Comparison of ENCODE assay signal across 24 cellular contexts in the genomic region with DNA sequence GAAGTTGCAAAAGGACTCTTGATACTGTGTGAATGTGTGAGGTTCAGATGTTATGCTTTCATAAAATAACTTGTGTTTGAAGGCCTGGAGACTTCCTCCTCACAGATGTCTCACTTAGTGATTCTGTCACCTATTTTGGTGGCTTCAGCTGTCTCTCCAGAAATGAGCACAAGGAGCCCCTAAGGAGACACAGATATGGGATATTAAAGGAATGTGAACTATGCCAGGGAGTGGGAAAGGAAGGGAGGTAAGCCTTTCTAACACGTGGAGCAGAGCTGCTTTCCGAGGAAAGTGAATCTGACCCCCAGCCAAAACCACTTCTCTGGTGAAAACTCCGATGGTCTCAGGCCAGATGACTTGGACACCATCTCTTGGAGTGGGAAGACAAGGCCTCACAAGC.
"Had no signal": no experiment of that assay in that cellular context is flagged by ENCODE, and none has a peak within 500 bp of the region (broad histone marks: within the 10 kb centered on the region; RNA-seq: fewer than 3 reads in every experiment).

No MANE protein-coding gene starts in this region.

- H3K4me2 ChIP-seq: hepatocyte had no signal

- H3K36me3 ChIP-seq: gastroesophageal sphincter, heart left ventricle, lower lobe of right lung, neutrophil, prostate gland, right atrium auricular region, stomach, thyroid gland had no signal

- DNase-seq: central memory CD4-positive, alpha-beta T cell; dorsolateral prefrontal cortex; effector CD4-positive, alpha-beta T cell; foreskin keratinocyte; heart left ventricle; left ventricle myocardium superior; lower lobe of right lung; naive B cell; stimulated activated CD4-positive, alpha-beta T cell treated with anti-CD3 and anti-CD28 coated beads, Interleukin-2, amount 100 ng/mL, for 24 hours; stimulated activated CD4-positive, alpha-beta T cell treated with anti-CD3 and anti-CD28 coated beads, Interleukin-4, amount 100 ng/mL, for 24 hours; stimulated activated naive CD4-positive, alpha-beta T cell treated with Interleukin-2 at 50 U/mL for 16 hours; stomach; thyroid gland; trophoblast cell had no signal

- H3K4me1 ChIP-seq: prostate gland, right atrium auricular region, stomach, thyroid gland had no signal

- FAIRE-seq: colon, islet of Langerhans had no signal

- H2AFZ ChIP-seq: hepatocyte had no signal

- H3K4me3 ChIP-seq: dorsolateral prefrontal cortex, gastroesophageal sphincter, heart left ventricle, hepatocyte, lower lobe of right lung, prostate gland, right atrium auricular region, stomach, thyroid gland had no signal

- H3K79me2 ChIP-seq: hepatocyte had no signal

- H3K27ac ChIP-seq: foreskin keratinocyte, gastroesophageal sphincter, hepatocyte, lower lobe of right lung, neutrophil, prostate gland, right atrium auricular region, stomach, thyroid gland had no signal

- H3K9me3 ChIP-seq: gastroesophageal sphincter, heart left ventricle, lower lobe of right lung, neutrophil, prostate gland, right atrium auricular region, stomach, thyroid gland had no signal

- ATAC-seq: foreskin keratinocyte; gastroesophageal sphincter; heart left ventricle; left ventricle myocardium superior; lower lobe of right lung; natural killer cell treated with Interleukin-12 subunit alpha and Interleukin-12 subunit beta and Interleukin-15 and Interleukin-18, amount 100 ng/mL, for 72 hours; sciatic nerve; stimulated activated effector memory CD8-positive, alpha-beta T cell treated with anti-CD3 and anti-CD28 coated beads, Interleukin-12 subunit alpha, Interleukin-12 subunit beta, amount 100 ng/mL, for 72 hours had no signal

- H3K27me3 ChIP-seq: dorsolateral prefrontal cortex, foreskin keratinocyte, gastroesophageal sphincter, heart left ventricle, hepatocyte, neutrophil, right atrium auricular region, stomach, thyroid gland had no signal
